In genomic region chr5:80474929-80475328, GRCh38 we compare ENCODE assay signal across 29 cellular contexts. TPM values are rescaled to one million over a fixed set of nuclear protein-coding genes. Genes with fewer than 3 reads are reported as not detected.
"Had no signal": no experiment of that assay in that cellular context is flagged by ENCODE, and none has a peak within 500 bp of the region (broad histone marks: within the 10 kb centered on the region; RNA-seq: fewer than 3 reads in every experiment).

No MANE protein-coding gene starts in this region.

- DNase-seq: activated CD4-positive, alpha-beta T cell treated with anti-CD3 and anti-CD28 coated beads for 4 hours; activated CD4-positive, alpha-beta T cell treated with anti-CD3 and anti-CD28 coated beads, Interleukin-2, amount 50 U/mL, for 4 hours; activated effector memory CD4-positive, alpha-beta T cell treated with Interleukin-2 at 50 U/mL for 16 hours; activated naive CD4-positive, alpha-beta T cell treated with Interleukin-2 at 50 U/mL for 16 hours; activated T-cell treated with anti-CD3 and anti-CD28 coated beads for 4 hours; adrenal gland; aorta; body of pancreas; colonic mucosa; effector CD8-positive, alpha-beta T cell; foreskin fibroblast; heart right ventricle; kidney glomerular epithelial cell; left ventricle myocardium superior; mammary epithelial cell; naive thymus-derived CD4-positive, alpha-beta T cell; ovary; retina; sigmoid colon; small intestine; stimulated activated CD4-positive, alpha-beta T cell treated with anti-CD3 and anti-CD28 coated beads, Interleukin-4, amount 100 ng/mL, for 24 hours; stimulated activated naive CD8-positive, alpha-beta T cell treated with anti-CD3 and anti-CD28 coated beads, Interleukin-15, amount 100 ng/mL, for 72 hours; substantia nigra; T-helper 9 cell; uterus had no signal

- H3K27ac ChIP-seq: adrenal gland, body of pancreas, colonic mucosa, epithelial cell of prostate, heart right ventricle, ovary, sigmoid colon, uterus, VCaP had no signal

- H3K27me3 ChIP-seq: adrenal gland, body of pancreas, colonic mucosa, heart right ventricle, ovary, sigmoid colon, uterus had no signal

- H3K36me3 ChIP-seq: colonic mucosa, ovary, uterus had no signal

- H3K4me1 ChIP-seq: adrenal gland, body of pancreas, colonic mucosa, heart right ventricle, sigmoid colon, uterus had no signal

- ATAC-seq: body of pancreas; heart right ventricle; left ventricle myocardium superior; naive thymus-derived CD4-positive, alpha-beta T cell; stimulated activated memory B cell treated with anti-CD40 and anti-IgM and Interleukin-4, amounts not matched to agents 10 μg/mL and 1 μg/mL and 100 μg/mL, for 72 hours; stimulated activated naive CD8-positive, alpha-beta T cell treated with anti-CD3 and anti-CD28 coated beads, Interleukin-15, amount 100 ng/mL, for 72 hours had no signal

- H3K4me3 ChIP-seq: adrenal gland, body of pancreas, colonic mucosa, heart right ventricle, ovary, sigmoid colon, uterus had no signal

- H3K9me3 ChIP-seq: adrenal gland, colonic mucosa had no signal

RNA-seq across cellular contexts. Expression of gene FAM151B, which starts 13.0 kb away (rescaled TPM):
- total RNA-seq: T-helper 1 cell treated with Interleukin-12 subunit alpha and Interleukin-12 subunit beta and Interleukin-4 antibody, amounts not matched to agents 30 ng/mL and 1 ng/mL, for 36 hours had no signal
